1 cellular context compared by ENCODE assay signal in the genomic region with DNA sequence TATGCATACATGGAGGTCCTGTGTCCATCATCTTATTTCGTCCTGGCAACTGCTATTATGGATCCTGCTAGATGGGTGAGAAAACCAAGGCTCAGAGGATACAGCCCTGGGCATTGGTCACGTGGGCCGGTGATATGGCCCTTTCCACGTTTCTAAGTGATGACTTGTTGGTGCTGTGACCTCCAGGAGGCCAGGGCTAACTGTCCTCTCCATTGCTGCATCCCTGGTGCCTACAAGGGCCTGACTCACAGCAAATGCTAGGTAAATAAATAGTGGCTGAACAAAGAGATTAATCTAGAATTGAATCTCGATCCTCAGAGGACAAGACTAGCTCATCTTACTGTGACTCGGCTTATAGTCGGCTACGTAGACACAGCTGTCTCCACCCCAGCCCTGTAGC.
TF ChIP-seq lines count a peak whose summit lies in the region.

No MANE protein-coding gene starts in this region.

TF ChIP-seq in IMR-90, 13 proteins besides CTCF, POLR2A, EP300 and RAD21:
- TF ChIP-seq FOS (IDR thresholded peaks at IDR 0.05; ENCODE audit: low read depth, low read length) = peak; percentile 65
- peak; percentile 50 for TF ChIP-seq CEBPB (IDR thresholded peaks at IDR 0.05; ENCODE audit: low read depth, low read length)
- TF ChIP-seq MAFK (IDR thresholded peaks at IDR 0.05; ENCODE audit: low read depth, low read length) = no peak
- 0 out of 2 replicates have a peak, but pooled peaks have one; percentile 19 for TF ChIP-seq BHLHE40 (IDR thresholded peaks at IDR 0.05; ENCODE audit: low read depth, low read length)
- TF ChIP-seq, protein P1, sequence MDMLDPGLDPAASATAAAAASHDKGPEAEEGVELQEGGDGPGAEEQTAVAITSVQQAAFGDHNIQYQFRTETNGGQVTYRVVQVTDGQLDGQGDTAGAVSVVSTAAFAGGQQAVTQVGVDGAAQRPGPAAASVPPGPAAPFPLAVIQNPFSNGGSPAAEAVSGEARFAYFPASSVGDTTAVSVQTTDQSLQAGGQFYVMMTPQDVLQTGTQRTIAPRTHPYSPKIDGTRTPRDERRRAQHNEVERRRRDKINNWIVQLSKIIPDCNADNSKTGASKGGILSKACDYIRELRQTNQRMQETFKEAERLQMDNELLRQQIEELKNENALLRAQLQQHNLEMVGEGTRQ (IDR thresholded peaks at IDR 0.05; ENCODE audit: low read depth, low read length) = peak; percentile 90
TF ChIP-seq in IMR-90: peak in this region for 4.
